Comparison of ENCODE assay signal across 2 cellular contexts in genomic region chr5:172870261-172870806, GRCh38.
TF ChIP-seq lines count a peak whose summit lies in the region.

No MANE protein-coding gene starts in this region.

TF ChIP-seq in liver, 16 proteins besides CTCF, POLR2A, EP300 and RAD21 (continued from another document):
- TF ChIP-seq HNF4A (conservative IDR thresholded peaks at IDR 0.05) (no peak), YY1 (IDR thresholded peaks at IDR 0.05) (no peak)
TF ChIP-seq in liver: peak in this region for 0.

TF ChIP-seq in HepG2, 621 proteins besides CTCF, POLR2A, EP300 and RAD21:
- TF ChIP-seq TIGD3 (CRISPR knock-in tag; IDR thresholded peaks at IDR 0.05; ENCODE audit: borderline replicate concordance): no peak
- no peak for TF ChIP-seq ETV5 (CRISPR knock-in tag; IDR thresholded peaks at IDR 0.05; ENCODE audit: borderline replicate concordance)
- no peak for TF ChIP-seq ZC3H4 (CRISPR knock-in tag; IDR thresholded peaks at IDR 0.05; ENCODE audit: borderline replicate concordance)
- no peak for TF ChIP-seq FOSL2 (CRISPR knock-in tag; IDR thresholded peaks at IDR 0.05)
- no peak for TF ChIP-seq ZNF775 (CRISPR knock-in tag; IDR thresholded peaks at IDR 0.05; ENCODE audit: borderline replicate concordance)
- no peak for TF ChIP-seq HNRNPL (IDR thresholded peaks at IDR 0.05; ENCODE audit: low read depth, low read length)
- no peak for TF ChIP-seq GRHL1 (CRISPR knock-in tag; conservative IDR thresholded peaks at IDR 0.05)
- no peak for TF ChIP-seq ZNF616 (CRISPR knock-in tag; IDR thresholded peaks at IDR 0.05; ENCODE audit: low read depth)
- TF ChIP-seq RARA (CRISPR knock-in tag; IDR thresholded peaks at IDR 0.05): no peak
- no peak for TF ChIP-seq ZC3H13 (CRISPR knock-in tag; IDR thresholded peaks at IDR 0.05)
- no peak for TF ChIP-seq RFXAP (CRISPR knock-in tag; IDR thresholded peaks at IDR 0.05; ENCODE audit: borderline replicate concordance)
- no peak for TF ChIP-seq ARNT2 (CRISPR knock-in tag; IDR thresholded peaks at IDR 0.05; ENCODE audit: low read depth)
- no peak for TF ChIP-seq MTERF4 (CRISPR knock-in tag; IDR thresholded peaks at IDR 0.05)
- TF ChIP-seq ZNF737 (CRISPR knock-in tag; IDR thresholded peaks at IDR 0.05; ENCODE audit: borderline replicate concordance): no peak
- TF ChIP-seq ZBTB25 (CRISPR knock-in tag; IDR thresholded peaks at IDR 0.05): no peak
- no peak for TF ChIP-seq PTBP1 (IDR thresholded peaks at IDR 0.05; ENCODE audit: low read depth, low read length, poor library complexity, severe bottlenecking)
- TF ChIP-seq USF2 (IDR thresholded peaks at IDR 0.05; ENCODE audit: low read depth, low read length): no peak
- TF ChIP-seq USF2 (CRISPR knock-in tag; IDR thresholded peaks at IDR 0.05; ENCODE audit: borderline replicate concordance): no peak
- no peak for TF ChIP-seq ZEB1 (IDR thresholded peaks at IDR 0.05; ENCODE audit: insufficient replicate concordance, low read depth)
